ENCODE assay signal across 21 cellular contexts in the genomic region with DNA sequence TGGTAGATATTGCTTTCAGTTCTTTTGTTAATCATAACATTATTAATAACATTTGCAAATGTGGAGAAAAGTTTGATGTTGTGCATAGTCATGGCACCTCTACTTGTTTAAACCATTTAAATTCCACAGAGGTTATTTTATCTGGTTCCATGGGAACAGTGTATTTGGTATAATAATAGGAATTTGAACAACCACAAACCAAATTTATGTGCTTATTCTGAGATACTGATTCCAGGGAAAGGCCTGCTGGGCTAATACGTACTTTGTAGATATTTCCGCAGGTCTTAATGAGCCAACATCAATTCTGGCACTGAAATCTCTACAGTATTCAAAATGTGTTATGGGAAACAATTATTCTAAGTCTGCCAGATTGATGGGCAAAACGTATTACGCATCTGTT.
A peak's percentile ranks its signal among the peaks of the same experiment; 100 is the strongest.
DNase-seq lines count a peak whose midpoint lies in the region; ATAC-seq, FAIRE-seq and TF ChIP-seq lines count a peak whose summit lies in the region.
"Had no signal": no experiment of that assay in that cellular context is flagged by ENCODE, and none has a peak within 500 bp of the region (broad histone marks: within the 10 kb centered on the region; RNA-seq: fewer than 3 reads in every experiment).

No MANE protein-coding gene starts in this region.

- no peaks in the 10 kb centered on the region for H3F3A ChIP-seq in SK-N-SH (replicated peaks; ENCODE audit: insufficient read depth)

- H3K27ac ChIP-seq in SK-N-SH (ENCODE audit: low read depth in 2 of 2, low read length in 1 of 2) (peak overlapping the region in 1 of 2 experiments; percentile 76; a peak in 1 of 4 replicates), astrocyte (ENCODE audit: low read depth, low read length) (no peak overlapping the region)
- H3K27ac ChIP-seq: 22Rv1; BLaER1 treated with 17β-estradiol and CSF1 and Interleukin-3, amounts not matched to agents 10 nM and 100 nM had no signal

- no peaks in the 10 kb centered on the region for H3K9me3 Mint-ChIP-seq in astrocyte (ENCODE audit: unreplicated experiment)

- H3K9ac ChIP-seq in SK-N-SH (no peak overlapping the region), astrocyte (ENCODE audit: low read length) (no peak overlapping the region)
- H3K9ac ChIP-seq: BLaER1 treated with 17β-estradiol and CSF1 and Interleukin-3, amounts not matched to agents 10 nM and 100 nM had no signal

- no peak for TF ChIP-seq EP300 in SK-N-SH (IDR thresholded peaks at IDR 0.05; ENCODE audit: borderline replicate concordance in 1 of 2, low read depth in 1 of 2, low read length in 1 of 2)

- no peaks in the 10 kb centered on the region for H3K27me3 Mint-ChIP-seq in astrocyte (ENCODE audit: low read depth, unreplicated experiment)

- H3K27me3 ChIP-seq in SK-N-SH (ENCODE audit: insufficient read depth) = no peaks in the 10 kb centered on the region
- H3K27me3 ChIP-seq in astrocyte (ENCODE audit: insufficient read depth, low read length) = no peaks in the 10 kb centered on the region
- H3K27me3 ChIP-seq: BLaER1 treated with 17β-estradiol and CSF1 and Interleukin-3, amounts not matched to agents 10 nM and 100 nM; MG63 had no signal

- H3K27ac Mint-ChIP-seq in astrocyte (ENCODE audit: unreplicated experiment) = no peak overlapping the region
- H3K27ac Mint-ChIP-seq: CD8-positive, alpha-beta T cell had no signal

- H3K4me2 ChIP-seq in SK-N-SH = no peak overlapping the region
- no peak overlapping the region for H3K4me2 ChIP-seq in astrocyte (ENCODE audit: low read length)
- H3K4me2 ChIP-seq: BLaER1 treated with 17β-estradiol and CSF1 and Interleukin-3, amounts not matched to agents 10 nM and 100 nM had no signal

- no peaks in the 10 kb centered on the region for H3K36me3 Mint-ChIP-seq in astrocyte (ENCODE audit: low read depth, unreplicated experiment)
- H3K36me3 Mint-ChIP-seq: CD8-positive, alpha-beta T cell had no signal

- peaks cover 4% of the 10 kb centered on the region for H3K4me1 Mint-ChIP-seq in astrocyte (ENCODE audit: low read depth, unreplicated experiment)

- no peak overlapping the region for H3K4me3 Mint-ChIP-seq in astrocyte (ENCODE audit: unreplicated experiment)
- H3K4me3 Mint-ChIP-seq: CD8-positive, alpha-beta T cell had no signal

- DNase-seq in SK-N-SH = no peak
- DNase-seq in astrocyte (ENCODE audit: low read depth) = peak; percentile 82
- DNase-seq in fibroblast of pulmonary artery (ENCODE audit: low read depth) = peak; percentile 7
- DNase-seq in mucosa of gallbladder (ENCODE audit: low spot score) = no peak
- no peak for DNase-seq in NCI-H1436 (lab: John Stamatoyannopoulos, UW)
- no peak for DNase-seq in stimulated activated naive CD4-positive, alpha-beta T cell treated with Interleukin-2 at 50 U/mL for 16 hours (lab: John Stamatoyannopoulos, UW)
- DNase-seq: CD8-positive, alpha-beta T cell; IMR-90; MG63; NCI-H1092 treated with DMSO at 0.1 percent for 48 hours; NCI-H1694; NCI-H2081 treated with DMSO at 0.1 percent for 48 hours; NK-92 treated with Interleukin-12 subunit alpha and Interleukin-12 subunit beta, amount 100 ng/mL, for 24 hours had no signal

- FAIRE-seq in astrocyte (lab: Jason Lieb, UNC) = peak; percentile 73
- FAIRE-seq: HTR-8/SVneo, RCC 7860 had no signal

- no peak overlapping the region for H2AFZ ChIP-seq in SK-N-SH (ENCODE audit: low read depth)
- H2AFZ ChIP-seq in astrocyte (ENCODE audit: low read depth, low read length) = no peak overlapping the region

- WGBS in SK-N-SH (ENCODE audit: low lambda C conversion rate) = 75% methylated on average over 4 of the region's 4 CpGs

- no peak overlapping the region for H3K4me3 ChIP-seq in SK-N-SH (ENCODE audit: low read depth in 2 of 2, low read length in 1 of 2)
- no peak overlapping the region for H3K4me3 ChIP-seq in astrocyte (ENCODE audit: insufficient read depth, low read depth, low read length)
- no peak overlapping the region for H3K4me3 ChIP-seq in fibroblast of pulmonary artery (replicated peaks; ENCODE audit: low read depth, low read length)
- H3K4me3 ChIP-seq: BLaER1 treated with 17β-estradiol and CSF1 and Interleukin-3, amounts not matched to agents 10 nM and 100 nM; HAP-1; MG63 had no signal

- no peaks in the 10 kb centered on the region for H4K20me1 ChIP-seq in SK-N-SH (ENCODE audit: insufficient read depth)
- no peaks in the 10 kb centered on the region for H4K20me1 ChIP-seq in astrocyte (ENCODE audit: insufficient read depth, low read length)
- H4K20me1 ChIP-seq: BLaER1 treated with 17β-estradiol and CSF1 and Interleukin-3, amounts not matched to agents 10 nM and 100 nM had no signal

- no peak for TF ChIP-seq CTCF in SK-N-SH (IDR thresholded peaks at IDR 0.05)
- no peak for TF ChIP-seq CTCF in astrocyte (IDR thresholded peaks at IDR 0.05; ENCODE audit: insufficient read depth, low read depth, low read length)
- no peak for TF ChIP-seq CTCF in fibroblast of pulmonary artery (IDR thresholded peaks at IDR 0.05; ENCODE audit: low read length, missing control alignments)

- H3K79me2 ChIP-seq in SK-N-SH (ENCODE audit: insufficient read depth) (no peaks in the 10 kb centered on the region), astrocyte (ENCODE audit: insufficient read depth, low read length) (no peaks in the 10 kb centered on the region)

- no peaks in the 10 kb centered on the region for H3K9me2 ChIP-seq in SK-N-SH

- no peak for TF ChIP-seq RAD21 in SK-N-SH (IDR thresholded peaks at IDR 0.05; ENCODE audit: low read length)

- CTCF ChIA-PET in SK-N-SH (lab: Yijun Ruan, JAX) = no interaction called here

- H3K4me1 ChIP-seq in SK-N-SH (ENCODE audit: control insufficient read depth in 1 of 2, insufficient read depth in 2 of 2, low read depth in 1 of 2, low read length in 1 of 2) (no peaks in the 10 kb centered on the region; a peak in 2 of 4 replicates), astrocyte (ENCODE audit: insufficient read depth, low read length) (no peaks in the 10 kb centered on the region)
- H3K4me1 ChIP-seq: HAP-1 had no signal

- H3K9me3 ChIP-seq in SK-N-SH (no peaks in the 10 kb centered on the region), astrocyte (ENCODE audit: insufficient read depth, low read depth, low read length) (no peaks in the 10 kb centered on the region)
- H3K9me3 ChIP-seq: HAP-1, MG63 had no signal

- POLR2A ChIA-PET in SK-N-SH (lab: Yijun Ruan, JAX) = no interaction called here

- ATAC-seq in SK-N-SH treated with all-trans-retinoic acid at 6 μM for 48 hours = peak; percentile 70
- ATAC-seq in HG03159 (IDR thresholded peaks at IDR 0.05; ENCODE audit: unreplicated experiment) = no peak
- ATAC-seq: CD8-positive, alpha-beta T cell; Right ventricle myocardium inferior had no signal

- H3K36me3 ChIP-seq in SK-N-SH (replicated peaks in 1 of 2; ENCODE audit: control insufficient read depth in 1 of 2, insufficient read depth in 2 of 2, low read length in 1 of 2) (no peaks in the 10 kb centered on the region), astrocyte (ENCODE audit: insufficient read depth, low read length) (no peaks in the 10 kb centered on the region)
- H3K36me3 ChIP-seq: BLaER1 treated with 17β-estradiol and CSF1 and Interleukin-3, amounts not matched to agents 10 nM and 100 nM; HAP-1; MG63 had no signal

TF ChIP-seq in SK-N-SH treated with all-trans-retinoic acid at 6 μM for 48 hours, 23 proteins besides CTCF, POLR2A, EP300 and RAD21 (continues in another document):
- TF ChIP-seq, protein P1, sequence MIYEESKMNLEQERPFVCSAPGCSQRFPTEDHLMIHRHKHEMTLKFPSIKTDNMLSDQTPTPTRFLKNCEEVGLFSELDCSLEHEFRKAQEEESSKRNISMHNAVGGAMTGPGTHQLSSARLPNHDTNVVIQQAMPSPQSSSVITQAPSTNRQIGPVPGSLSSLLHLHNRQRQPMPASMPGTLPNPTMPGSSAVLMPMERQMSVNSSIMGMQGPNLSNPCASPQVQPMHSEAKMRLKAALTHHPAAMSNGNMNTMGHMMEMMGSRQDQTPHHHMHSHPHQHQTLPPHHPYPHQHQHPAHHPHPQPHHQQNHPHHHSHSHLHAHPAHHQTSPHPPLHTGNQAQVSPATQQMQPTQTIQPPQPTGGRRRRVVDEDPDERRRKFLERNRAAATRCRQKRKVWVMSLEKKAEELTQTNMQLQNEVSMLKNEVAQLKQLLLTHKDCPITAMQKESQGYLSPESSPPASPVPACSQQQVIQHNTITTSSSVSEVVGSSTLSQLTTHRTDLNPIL (CRISPR knock-in tag; IDR thresholded peaks at IDR 0.05; ENCODE audit: low read depth) = no peak

TF ChIP-seq in SK-N-SH, 30 proteins besides CTCF, POLR2A, EP300 and RAD21 (continues in another document):
- TF ChIP-seq POLR2AphosphoS5 (IDR thresholded peaks at IDR 0.05; ENCODE audit: low read depth, low read length) (no peak), RCOR1 (IDR thresholded peaks at IDR 0.05; ENCODE audit: low read length) (no peak)
- TF ChIP-seq, protein P2, sequence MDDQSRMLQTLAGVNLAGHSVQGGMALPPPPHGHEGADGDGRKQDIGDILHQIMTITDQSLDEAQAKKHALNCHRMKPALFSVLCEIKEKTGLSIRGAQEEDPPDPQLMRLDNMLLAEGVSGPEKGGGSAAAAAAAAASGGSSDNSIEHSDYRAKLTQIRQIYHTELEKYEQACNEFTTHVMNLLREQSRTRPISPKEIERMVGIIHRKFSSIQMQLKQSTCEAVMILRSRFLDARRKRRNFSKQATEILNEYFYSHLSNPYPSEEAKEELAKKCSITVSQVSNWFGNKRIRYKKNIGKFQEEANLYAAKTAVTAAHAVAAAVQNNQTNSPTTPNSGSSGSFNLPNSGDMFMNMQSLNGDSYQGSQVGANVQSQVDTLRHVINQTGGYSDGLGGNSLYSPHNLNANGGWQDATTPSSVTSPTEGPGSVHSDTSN (IDR thresholded peaks at IDR 0.05) = no peak
- TF ChIP-seq, protein P3, sequence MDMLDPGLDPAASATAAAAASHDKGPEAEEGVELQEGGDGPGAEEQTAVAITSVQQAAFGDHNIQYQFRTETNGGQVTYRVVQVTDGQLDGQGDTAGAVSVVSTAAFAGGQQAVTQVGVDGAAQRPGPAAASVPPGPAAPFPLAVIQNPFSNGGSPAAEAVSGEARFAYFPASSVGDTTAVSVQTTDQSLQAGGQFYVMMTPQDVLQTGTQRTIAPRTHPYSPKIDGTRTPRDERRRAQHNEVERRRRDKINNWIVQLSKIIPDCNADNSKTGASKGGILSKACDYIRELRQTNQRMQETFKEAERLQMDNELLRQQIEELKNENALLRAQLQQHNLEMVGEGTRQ (IDR thresholded peaks at IDR 0.05; ENCODE audit: borderline replicate concordance, low read depth, low read length) = no peak

Comparison
In these comparisons a context has a peak if more than half of its experiments do, and no peak if none do; other contexts are left out.
1. DNase-seq: peak in astrocyte (single experiment) and fibroblast of pulmonary artery (single experiment); none in SK-N-SH (single experiment), mucosa of gallbladder (single experiment), NCI-H1436 (single experiment) and stimulated activated naive CD4-positive, alpha-beta T cell treated with Interleukin-2 at 50 U/mL for 16 hours (single experiment).